Comparison of ENCODE assay signal across 11 cellular contexts in the genomic region with DNA sequence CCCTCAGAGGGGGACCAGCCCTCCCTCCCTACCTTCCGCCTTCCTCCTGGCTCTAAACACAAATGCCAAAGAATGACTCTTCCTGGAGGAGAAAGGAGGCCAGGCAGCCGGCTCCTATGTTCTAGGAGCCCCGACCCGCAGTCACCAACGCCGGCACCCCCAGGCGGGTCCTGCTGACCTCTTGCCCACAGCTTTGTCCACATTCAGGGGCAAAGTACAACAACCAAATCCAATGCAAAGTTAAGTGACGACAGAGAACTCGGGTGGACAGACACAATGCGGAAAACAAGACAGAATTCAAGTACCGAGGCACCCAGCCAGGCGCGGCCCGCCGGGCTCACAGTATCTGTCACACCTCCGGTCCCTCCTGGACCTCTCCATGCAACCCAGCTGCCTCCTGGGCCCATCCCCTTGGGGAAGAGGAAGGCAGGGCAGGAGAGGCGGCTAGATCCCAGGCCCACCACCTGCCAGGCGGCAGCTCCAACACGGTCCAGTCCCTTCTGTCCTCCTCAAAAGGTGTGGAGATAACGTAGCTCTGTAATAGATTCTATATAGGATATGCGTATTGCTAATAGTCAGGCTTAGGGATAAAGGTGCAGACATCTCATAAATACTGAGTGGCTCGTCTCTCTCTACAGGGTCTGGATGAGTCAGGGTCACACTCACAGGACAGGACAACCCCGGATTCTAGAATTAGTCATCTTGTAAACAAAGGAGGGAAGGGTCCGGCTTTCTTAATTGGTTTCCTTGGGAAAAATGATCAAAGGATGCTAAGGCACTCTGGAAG. TPM values are rescaled to one million over a fixed set of nuclear protein-coding genes. Genes with fewer than 3 reads are reported as not detected.
A peak's percentile ranks its signal among the peaks of the same experiment; 100 is the strongest.
DNase-seq lines count a peak whose midpoint lies in the region; ATAC-seq and TF ChIP-seq lines count a peak whose summit lies in the region.
"Had no signal": no experiment of that assay in that cellular context is flagged by ENCODE, and none has a peak within 500 bp of the region (broad histone marks: within the 10 kb centered on the region; RNA-seq: fewer than 3 reads in every experiment).

No MANE protein-coding gene starts in this region.

- H4K8ac ChIP-seq in trophoblast cell (ENCODE audit: low read depth, low read length): no peak overlapping the region

- H3K79me2 ChIP-seq in trophoblast cell (ENCODE audit: control insufficient read depth, insufficient read depth, low read length, poor library complexity): no peaks in the 10 kb centered on the region

- H3K4me1 ChIP-seq in trophoblast cell (ENCODE audit: control insufficient read depth in 1 of 2, insufficient read depth in 2 of 2, low read length in 2 of 2) (peaks cover 6 to 14% of the 10 kb centered on the region in 2 experiments), aorta (ENCODE audit: control insufficient read depth in 1 of 2, insufficient read depth in 2 of 2, low read length in 2 of 2) (no peaks in the 10 kb centered on the region), foreskin keratinocyte (no peaks in the 10 kb centered on the region)

- H3K9me3 ChIP-seq in trophoblast cell (ENCODE audit: insufficient read depth, low read depth, low read length): peaks cover 3% of the 10 kb centered on the region
- H3K9me3 ChIP-seq in aorta (ENCODE audit: control insufficient read depth, low read length): no peaks in the 10 kb centered on the region
- H3K9me3 ChIP-seq: neutrophil had no signal

- WGBS in trophoblast cell (ENCODE audit: extremely low coverage, insufficient coverage, insufficient read length): no CpG with 5 or more reads among the region's 24 CpGs
- WGBS in aorta, 2 donors: 86 to 87% methylated on average over 24 of the region's 24 CpGs

- intact Hi-C loops in aorta (cut with DNase I): no loop called here

- no peak overlapping the region for H2BK120ac ChIP-seq in trophoblast cell (ENCODE audit: insufficient read depth, low read length, poor library complexity)

- no peak overlapping the region for H4K12ac ChIP-seq in trophoblast cell (ENCODE audit: low read depth, low read length)

- no peak for ATAC-seq in aorta (ENCODE audit: low FRiP score)
- ATAC-seq in foreskin keratinocyte: no peak
- no peak for ATAC-seq in HG03571 (IDR thresholded peaks at IDR 0.05; ENCODE audit: unreplicated experiment)

- H3K36me3 ChIP-seq in trophoblast cell (ENCODE audit: control insufficient read depth in 1 of 2, insufficient read depth in 2 of 2, low read length in 2 of 2) (peaks cover 21 to 28% of the 10 kb centered on the region in 2 experiments), aorta (ENCODE audit: control insufficient read depth in 1 of 2, insufficient read depth in 2 of 2, low read length in 1 of 2) (no peaks in the 10 kb centered on the region)
- H3K36me3 ChIP-seq: WERI-Rb-1 had no signal

- no peak overlapping the region for H3K9ac ChIP-seq in trophoblast cell (ENCODE audit: low read length)

- no peaks in the 10 kb centered on the region for H3K27me3 ChIP-seq in trophoblast cell (ENCODE audit: insufficient read depth, low read length)
- no peaks in the 10 kb centered on the region for H3K27me3 ChIP-seq in aorta (ENCODE audit: control insufficient read depth in 1 of 2, insufficient read depth in 2 of 2, low read length in 1 of 2)
- H3K27me3 ChIP-seq in foreskin keratinocyte: no peaks in the 10 kb centered on the region
- H3K27me3 ChIP-seq: neutrophil had no signal

- H2BK5ac ChIP-seq in trophoblast cell (ENCODE audit: low read depth, low read length, poor library complexity): no peak overlapping the region

- H3K14ac ChIP-seq in trophoblast cell (ENCODE audit: low read length): no peak overlapping the region

- H2AFZ ChIP-seq in trophoblast cell (ENCODE audit: insufficient read depth, low read length, poor library complexity): no peak overlapping the region

- no peak for TF ChIP-seq CTCF in fibroblast of mammary gland (conservative IDR thresholded peaks at IDR 0.05; ENCODE audit: control insufficient read depth, insufficient read depth, low read depth, low read length)
- TF ChIP-seq CTCF in foreskin keratinocyte (conservative IDR thresholded peaks at IDR 0.05): no peak

- no peak overlapping the region for H4K91ac ChIP-seq in trophoblast cell (ENCODE audit: low read depth, low read length)

- H3K18ac ChIP-seq in trophoblast cell (ENCODE audit: low read length): peak overlapping the region; percentile 30

- H3K4ac ChIP-seq in trophoblast cell (ENCODE audit: low read depth, low read length): no peak overlapping the region

- H3K4me3 ChIP-seq in fibroblast of mammary gland (ENCODE audit: control insufficient read depth, low read depth, low read length): no peak overlapping the region
- no peak overlapping the region for H3K4me3 ChIP-seq in trophoblast cell (ENCODE audit: low read depth, low read length)
- H3K4me3 ChIP-seq in aorta (ENCODE audit: low read length in 2 of 2): no peak overlapping the region

- no peaks in the 10 kb centered on the region for H3K79me1 ChIP-seq in trophoblast cell (ENCODE audit: low read length)

- H3K4me2 ChIP-seq in trophoblast cell (ENCODE audit: low read length): no peak overlapping the region

- H2BK12ac ChIP-seq in trophoblast cell (ENCODE audit: low read length): no peak overlapping the region

- H3K23ac ChIP-seq in trophoblast cell (ENCODE audit: low read length): no peak overlapping the region

- DNase-seq in Daoy (ENCODE audit: low read depth) (peak; percentile 71), RPMI7951 (ENCODE audit: low read depth) (peak; percentile 34), fibroblast of mammary gland (ENCODE audit: low read depth) (peak; percentile 74), trophoblast cell (no peak), aorta (no peak), foreskin keratinocyte (no peak), globus pallidus (ENCODE audit: low spot score) (no peak)
- DNase-seq: activated naive CD4-positive, alpha-beta T cell treated with anti-CD3 and anti-CD28 coated beads for 36 hours; WERI-Rb-1 had no signal

- H2AK5ac ChIP-seq in trophoblast cell (ENCODE audit: low read length): no peak overlapping the region

- no peak overlapping the region for H3K27ac ChIP-seq in trophoblast cell (ENCODE audit: low read depth, low read length)
- H3K27ac ChIP-seq in aorta (ENCODE audit: low read depth in 1 of 2, low read length in 2 of 2): no peak overlapping the region
- no peak overlapping the region for H3K27ac ChIP-seq in foreskin keratinocyte
- H3K27ac ChIP-seq: neutrophil, WERI-Rb-1 had no signal

RNA-seq across cellular contexts. Expression of a gene that starts 46.9 kb away (rescaled TPM):
- 63.1 and 66.3 TPM in 2 replicates for total RNA-seq in Daoy (2014; rRNA removed; shearing (Covaris generic))
- total RNA-seq in RPMI7951 (2014; rRNA removed; shearing (Covaris generic)): 24.4 and 27.6 TPM in 2 replicates
- 40.1 and 42.3 TPM in 2 replicates for polyA plus RNA-seq in trophoblast cell (2013)
- total RNA-seq in aorta: 10 to 100 TPM; 24.1 to 38.0 TPM
- polyA plus RNA-seq in aorta: 10 to 100 TPM; 36.9 to 49.9 TPM
- total RNA-seq in foreskin keratinocyte: 58.0 and 58.8 TPM in 2 replicates
- polyA plus RNA-seq in foreskin keratinocyte: 56.9 and 58.6 TPM in 2 replicates

Comparison
In these comparisons a context has a peak if more than half of its experiments do, and no peak if none do; other contexts are left out.
1. DNase-seq: peak in Daoy (single experiment), RPMI7951 (single experiment) and fibroblast of mammary gland (single experiment); none in trophoblast cell (0 of 2), aorta (0 of 2), foreskin keratinocyte (0 of 2) and globus pallidus (single experiment).